ENCODE assay signal across 7 cellular contexts in the genomic region with DNA sequence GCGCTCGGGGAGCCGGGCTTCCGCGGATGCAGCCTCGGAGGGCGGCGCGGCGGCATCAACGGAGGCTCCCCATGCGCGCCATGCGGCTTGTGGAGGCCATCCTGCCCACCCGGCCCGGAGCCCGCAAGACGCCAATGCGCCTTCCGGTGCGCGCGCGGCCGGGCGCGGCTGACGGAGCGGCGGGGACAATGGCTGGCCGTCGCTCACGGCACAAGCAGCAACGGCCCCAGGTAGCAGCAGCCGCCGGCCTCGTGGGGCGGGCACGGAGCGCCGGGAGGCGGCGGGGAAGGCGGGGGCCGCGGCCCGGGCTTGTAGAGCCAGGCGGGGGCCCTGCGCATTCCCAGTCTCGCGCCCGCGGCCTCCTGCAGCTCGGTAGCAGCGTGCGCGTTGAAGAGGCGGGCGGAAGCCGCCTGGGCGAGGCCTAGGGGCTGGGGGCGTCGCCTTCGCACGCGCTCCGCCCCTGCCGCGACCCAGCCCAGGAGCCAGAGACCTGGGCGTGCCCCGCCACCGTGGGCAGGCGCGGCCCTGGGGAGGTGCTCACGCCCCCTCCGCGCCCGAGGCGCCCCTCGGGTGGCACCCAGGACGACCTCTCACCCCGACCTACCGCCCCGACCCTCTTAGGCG.
DNase-seq lines count a peak whose midpoint lies in the region; ATAC-seq and TF ChIP-seq lines count a peak whose summit lies in the region.
"Not testable (repeated sequence)": the region's sequence is repeated elsewhere in the genome, so short reads cannot be mapped to it uniquely, and the experiment has no call there.

No MANE protein-coding gene starts in this region.

- not testable (repeated sequence) for H3K27me3 Mint-ChIP-seq in T-cell

- not testable (repeated sequence) for H3K27me3 ChIP-seq in esophagus squamous epithelium; mononuclear cell (ENCODE audit: insufficient read depth, low read length)

- H3K27ac Mint-ChIP-seq in T-cell = not testable (repeated sequence)

- peak overlapping the region; percentile 20 to 66 (median 42) for H3K4me3 ChIP-seq in esophagus squamous epithelium
- H3K4me3 ChIP-seq in mononuclear cell (ENCODE audit: low read length) = peak overlapping the region; percentile 24

- H3K4me3 Mint-ChIP-seq in T-cell = not testable (repeated sequence)

- POLR2A ChIA-PET in T-cell (lab: Charles Lee) = not testable (repeated sequence)

- no CpG with 5 or more reads among the region's 85 CpGs for WGBS in esophagus squamous epithelium, 2 donors

- peak in 2 of 34 experiments; percentile 3 to 51 for DNase-seq in T-cell
- DNase-seq in esophagus squamous epithelium (lab: John Stamatoyannopoulos, UW) = not testable (repeated sequence)

- peak; percentile 93 for ATAC-seq in GM18867 (IDR thresholded peaks at IDR 0.05; ENCODE audit: unreplicated experiment)
- peak; percentile 86 for ATAC-seq in GM21447 (IDR thresholded peaks at IDR 0.05; ENCODE audit: unreplicated experiment)
- peak; percentile 82 for ATAC-seq in HG02870 (IDR thresholded peaks at IDR 0.05; ENCODE audit: unreplicated experiment)
- peak; percentile 93 for ATAC-seq in HG03432 (IDR thresholded peaks at IDR 0.05; ENCODE audit: unreplicated experiment)
- ATAC-seq in T-cell (replicated peaks in 1 of 4) = peak; percentile 91 to 98 (median 96)

- intact Hi-C loops in esophagus squamous epithelium (cut with DNase I) = not testable (repeated sequence)

- not testable (repeated sequence) for TF ChIP-seq POLR2A in esophagus squamous epithelium (IDR thresholded peaks at IDR 0.05)

- peak overlapping the region in 2 of 4 donors; percentile 39 to 79 for H3K27ac ChIP-seq in esophagus squamous epithelium

- CTCF ChIA-PET in T-cell (lab: Charles Lee) = not testable (repeated sequence)

- H3K9me3 Mint-ChIP-seq in T-cell = not testable (repeated sequence)

- H3K4me1 Mint-ChIP-seq in T-cell = not testable (repeated sequence)

- not testable (repeated sequence) for TF ChIP-seq CTCF in esophagus squamous epithelium (IDR thresholded peaks at IDR 0.05)

- not testable (repeated sequence) for H3K36me3 Mint-ChIP-seq in T-cell

- H3K4me1 ChIP-seq in esophagus squamous epithelium; mononuclear cell (ENCODE audit: insufficient read depth, low read length): not testable (repeated sequence)

- H3K9me3 ChIP-seq in esophagus squamous epithelium; mononuclear cell (ENCODE audit: low read depth, low read length): not testable (repeated sequence)

- H3K36me3 ChIP-seq in esophagus squamous epithelium = not testable (repeated sequence)
